In genomic region chr1:101101362-101101761, GRCh38 we compare ENCODE assay signal across 24 cellular contexts.
DNase-seq lines count a peak whose midpoint lies in the region; ATAC-seq, FAIRE-seq and TF ChIP-seq lines count a peak whose summit lies in the region.
"Had no signal": no experiment of that assay in that cellular context is flagged by ENCODE, and none has a peak within 500 bp of the region (broad histone marks: within the 10 kb centered on the region; RNA-seq: fewer than 3 reads in every experiment).

No MANE protein-coding gene starts in this region.

- 74 to 76% methylated on average over 2 of the region's 2 CpGs for WGBS in aorta, 2 donors

- H4K20me1 ChIP-seq in astrocyte (ENCODE audit: insufficient read depth, low read length): no peaks in the 10 kb centered on the region

- intact Hi-C loops in aorta (cut with DNase I): no loop called here

- H3K4me1 Mint-ChIP-seq in HFFc6 (ENCODE audit: low read depth) (peaks cover 17% of the 10 kb centered on the region), astrocyte (ENCODE audit: low read depth, unreplicated experiment) (peaks cover 1% of the 10 kb centered on the region)
- H3K4me1 Mint-ChIP-seq: H9 had no signal

- no peak overlapping the region for H3K9ac ChIP-seq in astrocyte (ENCODE audit: low read length)

- H3K4me3 Mint-ChIP-seq in HFFc6 (no peak overlapping the region), astrocyte (ENCODE audit: unreplicated experiment) (no peak overlapping the region)
- H3K4me3 Mint-ChIP-seq: CD4-positive, alpha-beta memory T cell; H9; naive thymus-derived CD8-positive, alpha-beta T cell had no signal

- H2AFZ ChIP-seq in astrocyte (ENCODE audit: low read depth, low read length): no peak overlapping the region

- CTCF ChIA-PET in BJ (lab: Yijun Ruan, JAX): no interaction called here

- H3K9me3 Mint-ChIP-seq in HFFc6: no peaks in the 10 kb centered on the region
- H3K9me3 Mint-ChIP-seq in astrocyte (ENCODE audit: unreplicated experiment): no peaks in the 10 kb centered on the region
- H3K9me3 Mint-ChIP-seq: CD4-positive, alpha-beta memory T cell; H9 had no signal

- H3K36me3 ChIP-seq in BJ (ENCODE audit: control insufficient read depth, insufficient read depth, low read length): no peaks in the 10 kb centered on the region
- H3K36me3 ChIP-seq in astrocyte (ENCODE audit: insufficient read depth, low read length): no peaks in the 10 kb centered on the region
- H3K36me3 ChIP-seq in aorta (ENCODE audit: control insufficient read depth in 1 of 2, insufficient read depth in 2 of 2, low read length in 1 of 2): no peaks in the 10 kb centered on the region
- H3K36me3 ChIP-seq: esophagus muscularis mucosa, MG63, pancreas, SJCRH30, WERI-Rb-1 had no signal

- no peaks in the 10 kb centered on the region for H3K79me2 ChIP-seq in astrocyte (ENCODE audit: insufficient read depth, low read length)

- ATAC-seq in HG03196 (IDR thresholded peaks at IDR 0.05; ENCODE audit: unreplicated experiment): no peak
- ATAC-seq in aorta (ENCODE audit: low FRiP score): no peak
- no peak for ATAC-seq in GM21367 (IDR thresholded peaks at IDR 0.05; ENCODE audit: unreplicated experiment)
- ATAC-seq: left colon; naive thymus-derived CD8-positive, alpha-beta T cell; pancreas; sciatic nerve had no signal

- H3K36me3 Mint-ChIP-seq in HFFc6 (ENCODE audit: low read depth) (no peaks in the 10 kb centered on the region), astrocyte (ENCODE audit: low read depth, unreplicated experiment) (no peaks in the 10 kb centered on the region)
- H3K36me3 Mint-ChIP-seq: CD4-positive, alpha-beta memory T cell had no signal

- POLR2A ChIA-PET in BJ (lab: Charles Lee): no interaction called here

- H3K27me3 Mint-ChIP-seq in HFFc6 (ENCODE audit: insufficient read depth) (no peaks in the 10 kb centered on the region), astrocyte (ENCODE audit: low read depth, unreplicated experiment) (no peaks in the 10 kb centered on the region)
- H3K27me3 Mint-ChIP-seq: CD4-positive, alpha-beta memory T cell; naive thymus-derived CD8-positive, alpha-beta T cell had no signal

- H3K27me3 ChIP-seq in BJ (ENCODE audit: control insufficient read depth, insufficient read depth, low read length) (no peaks in the 10 kb centered on the region), astrocyte (ENCODE audit: insufficient read depth, low read length) (no peaks in the 10 kb centered on the region), aorta (ENCODE audit: control insufficient read depth in 1 of 2, insufficient read depth in 2 of 2, low read length in 1 of 2) (no peaks in the 10 kb centered on the region)
- H3K27me3 ChIP-seq: esophagus muscularis mucosa, MG63, pancreas, SJCRH30 had no signal

- no peak overlapping the region for H3K4me2 ChIP-seq in astrocyte (ENCODE audit: low read length)

- H3K27ac Mint-ChIP-seq in HFFc6: no peak overlapping the region
- H3K27ac Mint-ChIP-seq in astrocyte (ENCODE audit: unreplicated experiment): no peak overlapping the region
- H3K27ac Mint-ChIP-seq: CD4-positive, alpha-beta memory T cell; H9 had no signal

- TF ChIP-seq CTCF in BJ (IDR thresholded peaks at IDR 0.05; ENCODE audit: insufficient read depth, low read depth, low read length) (no peak), HFFc6 (IDR thresholded peaks at IDR 0.05) (no peak), astrocyte (IDR thresholded peaks at IDR 0.05; ENCODE audit: insufficient read depth, low read depth, low read length) (no peak), fibroblast of pulmonary artery (IDR thresholded peaks at IDR 0.05; ENCODE audit: low read length, missing control alignments) (no peak)

- H3K9me3 ChIP-seq in astrocyte (ENCODE audit: insufficient read depth, low read depth, low read length): no peaks in the 10 kb centered on the region
- no peaks in the 10 kb centered on the region for H3K9me3 ChIP-seq in aorta (ENCODE audit: control insufficient read depth, low read length)
- H3K9me3 ChIP-seq: esophagus muscularis mucosa, MG63, pancreas, SJCRH30 had no signal

- no peak overlapping the region for H3K27ac ChIP-seq in astrocyte (ENCODE audit: low read depth, low read length)
- H3K27ac ChIP-seq in aorta (ENCODE audit: low read depth in 1 of 2, low read length in 2 of 2): no peak overlapping the region
- H3K27ac ChIP-seq: esophagus muscularis mucosa, pancreas, SJCRH30, WERI-Rb-1 had no signal

- no peak for FAIRE-seq in astrocyte (lab: Jason Lieb, UNC)

- DNase-seq in BJ (ENCODE audit: low read depth): peak; percentile 5
- peak; percentile 2 for DNase-seq in HFFc6
- DNase-seq in astrocyte (ENCODE audit: low read depth): peak; percentile 14
- DNase-seq in fibroblast of pulmonary artery (ENCODE audit: low read depth): peak; percentile 61
- DNase-seq in NCI-H2081 (lab: John Stamatoyannopoulos, UW): no peak
- no peak for DNase-seq in aorta
- DNase-seq: activated gamma-delta T cell; amniotic stem cell; CD4-positive, alpha-beta memory T cell; effector memory CD4-positive, alpha-beta T cell; H9; left colon; MG63; naive thymus-derived CD8-positive, alpha-beta T cell; NCI-H1436 treated with DMSO at 0.1 percent for 48 hours; NCI-H69; pancreas; SJCRH30; stimulated activated naive CD4-positive, alpha-beta T cell; WERI-Rb-1 had no signal

- H3K4me3 ChIP-seq in BJ (ENCODE audit: low read depth, low read length): no peak overlapping the region
- H3K4me3 ChIP-seq in astrocyte (ENCODE audit: insufficient read depth, low read depth, low read length): no peak overlapping the region
- no peak overlapping the region for H3K4me3 ChIP-seq in fibroblast of pulmonary artery (replicated peaks; ENCODE audit: low read depth, low read length)
- no peak overlapping the region for H3K4me3 ChIP-seq in aorta (ENCODE audit: low read length in 2 of 2)
- H3K4me3 ChIP-seq: esophagus muscularis mucosa, MG63, pancreas, SJCRH30 had no signal

- H3K4me1 ChIP-seq in astrocyte (ENCODE audit: insufficient read depth, low read length): no peaks in the 10 kb centered on the region
- H3K4me1 ChIP-seq in aorta (ENCODE audit: control insufficient read depth in 1 of 2, insufficient read depth in 2 of 2, low read length in 2 of 2): peaks cover 1 to 3% of the 10 kb centered on the region in 2 donors
- H3K4me1 ChIP-seq: pancreas, SJCRH30 had no signal

Comparison
In these comparisons a context has a peak if more than half of its experiments do, and no peak if none do; other contexts are left out.
1. DNase-seq: peak in BJ (single experiment), HFFc6 (single experiment), astrocyte (single experiment) and fibroblast of pulmonary artery (single experiment); none in NCI-H2081 (0 of 2) and aorta (0 of 2).